In the genomic region with DNA sequence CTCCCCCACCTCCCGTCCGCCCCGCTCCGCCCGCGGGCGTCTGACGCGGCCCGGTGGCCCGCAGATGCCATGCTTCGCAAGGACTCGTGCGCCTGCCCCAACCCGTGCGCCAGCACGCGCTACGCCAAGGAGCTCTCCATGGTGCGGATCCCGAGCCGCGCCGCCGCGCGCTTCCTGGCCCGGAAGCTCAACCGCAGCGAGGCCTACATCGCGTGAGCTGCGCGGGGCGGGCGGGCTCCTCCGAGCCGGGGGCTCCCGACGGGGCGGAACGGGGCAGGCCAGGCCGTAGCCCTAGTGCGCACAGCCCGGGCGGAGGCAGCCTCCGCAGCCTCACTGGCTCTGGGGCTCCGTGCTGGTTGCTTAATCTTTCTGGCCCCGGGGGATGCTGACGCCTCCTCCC, we compare ENCODE assay signal across 8 cellular contexts. TPM values are rescaled to one million over a fixed set of nuclear protein-coding genes. Genes with fewer than 3 reads are reported as not detected.
DNase-seq lines count a peak whose midpoint lies in the region; ATAC-seq and TF ChIP-seq lines count a peak whose summit lies in the region.

No MANE protein-coding gene starts in this region.

- H3K4me3 ChIP-seq in heart left ventricle = peak overlapping the region in 7 of 12 donors; percentile 4 to 34 (median 29)
- peak overlapping the region; percentile 22 for H3K4me3 ChIP-seq in skeletal muscle cell (ENCODE audit: low read depth, low read length)

- 2 to 7% (median 3%) methylated on average over 38 to 50 of the region's 50 CpGs for WGBS in heart left ventricle, 4 donors

- no peak for TF ChIP-seq CTCF in heart left ventricle (IDR thresholded peaks at IDR 0.05)

- no peak overlapping the region for H3K27ac ChIP-seq in heart left ventricle

- peaks cover 0 to 3% (median 0%) of the 10 kb centered on the region in 9 donors for H3K27me3 ChIP-seq in heart left ventricle

- H3K9me3 ChIP-seq in heart left ventricle = no peaks in the 10 kb centered on the region

- ATAC-seq in heart left ventricle (peak in 3 of 4 donors; percentile 51 to 78 (median 69)), HG03521 (IDR thresholded peaks at IDR 0.05; ENCODE audit: unreplicated experiment) (no peak), HG03045 (IDR thresholded peaks at IDR 0.05; ENCODE audit: unreplicated experiment) (no peak)

- DNase-seq in NOMO-1 (lab: John Stamatoyannopoulos, UW; ENCODE audit: unreplicated experiment in 2 of 2) (peak; percentile 9 to 16), NOMO-1 treated with dmso at 0.1 percent for 144 hours (lab: John Stamatoyannopoulos, UW; ENCODE audit: unreplicated experiment) (no peak), heart left ventricle (peak; percentile 55 to 84 (median 67)), skeletal muscle cell (ENCODE audit: low read depth) (no peak), NCI-H1105 (lab: John Stamatoyannopoulos, UW) (no peak)
- DNase-seq in activated naive CD4-positive, alpha-beta T cell (lab: John Stamatoyannopoulos, UW) = peak; percentile 17 to 55 (median 28)

- H3K4me1 ChIP-seq in heart left ventricle = peaks cover 0 to 23% (median 9%) of the 10 kb centered on the region in 12 donors

- intact Hi-C loops in heart left ventricle (cut with DNase I) = loop anchor here in 1 of 10 donors (10.0 kb wide), 1 partner anchor 174 kb away; a partner anchor contains a TSS

- no peak for TF ChIP-seq POLR2A in heart left ventricle (IDR thresholded peaks at IDR 0.05)

- peaks cover 0 to 2% (median 0%) of the 10 kb centered on the region in 9 donors for H3K36me3 ChIP-seq in heart left ventricle

RNA-seq across cellular contexts. Expression of a gene that starts 2.8 kb away (rescaled TPM):
- total RNA-seq in heart left ventricle = 1 to 10 TPM; 2.7 to 8.2 (median 4.8) TPM
- 10 to 100 TPM in 1 of 2 donors, 1 to 10 TPM in 1; 2.8 to 12.9 TPM for polyA plus RNA-seq in heart left ventricle

RNA-seq across cellular contexts. Expression of a gene that starts 6.6 kb away (rescaled TPM):
- 10 to 100 TPM in 1 of 9 donors, 1 to 10 TPM in 8; 5.6 to 13.7 (median 8.5) TPM for total RNA-seq in heart left ventricle
- 1 to 10 TPM; 6.2 to 7.6 TPM for polyA plus RNA-seq in heart left ventricle

RNA-seq across cellular contexts. Expression of a gene that starts 8.3 kb away (rescaled TPM):
- total RNA-seq in heart left ventricle = 10 to 100 TPM; 44.1 to 84.3 (median 54.8) TPM
- 100 to 1,000 TPM in 1 of 2 donors, 10 to 100 TPM in 1; 68.3 to 113 TPM for polyA plus RNA-seq in heart left ventricle

RNA-seq across cellular contexts. Expression of a gene that starts 22.9 kb away (rescaled TPM):
- total RNA-seq in heart left ventricle = 10 to 100 TPM; 13.6 to 34.5 (median 26.0) TPM
- polyA plus RNA-seq in heart left ventricle = 10 to 100 TPM; 20.9 to 29.0 TPM

RNA-seq across cellular contexts. Expression of a gene that starts 26.8 kb away (rescaled TPM):
- 1 to 10 TPM in 1 of 9 donors, under 1 TPM in 1, not detected in 7; 0.07 to 1.0 TPM for total RNA-seq in heart left ventricle
- under 1 TPM; 0.26 to 0.38 TPM for polyA plus RNA-seq in heart left ventricle

Comparison
In these comparisons a context has a peak if more than half of its experiments do, and no peak if none do; other contexts are left out.
1. DNase-seq: peak in NOMO-1 (2 of 2), activated naive CD4-positive, alpha-beta T cell (4 of 4) and heart left ventricle (5 of 5); none in NOMO-1 treated with dmso at 0.1 percent for 144 hours (single experiment), skeletal muscle cell (single experiment) and NCI-H1105 (single experiment).
2. ATAC-seq: peak in heart left ventricle (3 of 4); none in HG03521 (single experiment) and HG03045 (single experiment).